In genomic region chr11:7572001-7572712, GRCh38 we compare ENCODE assay signal across 8 cellular contexts. TPM values are rescaled to one million over a fixed set of nuclear protein-coding genes. Genes with fewer than 3 reads are reported as not detected.
DNase-seq lines count a peak whose midpoint lies in the region; ATAC-seq, FAIRE-seq and TF ChIP-seq lines count a peak whose summit lies in the region.

No MANE protein-coding gene starts in this region.

- peaks cover 63% of the 10 kb centered on the region for H3K4me1 Mint-ChIP-seq in Calu3 (ENCODE audit: low read depth, unreplicated experiment)

- BruUV-seq in Calu3 (replicated peaks; lab: Mats Ljungman, UMichigan), result no TSS peak

- CTCF ChIA-PET in Calu3 (lab: Charles Lee), result interaction anchor here (0.8 to 2.6 kb wide), 14 partner anchors 12 to 101 kb away, joined by 3 to 61 read pairs (median 6); partner anchors contain the start of gene CYB5R2

- no peaks in the 10 kb centered on the region for H3K36me3 ChIP-seq in NT2/D1 (ENCODE audit: insufficient read depth, insufficient read length, low read length)
- H3K36me3 ChIP-seq in pancreas, result no peaks in the 10 kb centered on the region

- DNase-seq in Calu3, result no peak
- no peak for DNase-seq in NT2/D1 (ENCODE audit: low read depth, low spot score)
- no peak for DNase-seq in foreskin keratinocyte
- no peak for DNase-seq in pancreas
- DNase-seq in ACHN, result no peak
- no peak for DNase-seq in mesenteric fat pad (ENCODE audit: low spot score)
- no peak for DNase-seq in GM19240 (ENCODE audit: insufficient read length, low spot score)

- H3K27ac ChIP-seq in foreskin keratinocyte (no peak overlapping the region), pancreas (peak overlapping the region in 2 of 4 donors; percentile 46 to 60)

- peak overlapping the region; percentile 22 for H3K9ac ChIP-seq in NT2/D1 (ENCODE audit: insufficient read length, low read depth)

- H3K27ac Mint-ChIP-seq in Calu3 (ENCODE audit: unreplicated experiment), result peak overlapping the region; percentile 13

- peak; percentile 5 for ATAC-seq in foreskin keratinocyte
- ATAC-seq in pancreas, result peak; percentile 29 to 53 (median 40)
- no peak for ATAC-seq in HG03025 (IDR thresholded peaks at IDR 0.05; ENCODE audit: low FRiP score, unreplicated experiment)

- in situ Hi-C loops in ACHN (cut with HindIII; ENCODE audit: low pct_ligation_motif_present, low pct_unique_long_range_greater_than_20kb, low sequenced_read_pairs), result no loop called here

- H3K9me3 Mint-ChIP-seq in Calu3 (ENCODE audit: low read depth, unreplicated experiment), result no peaks in the 10 kb centered on the region

- intact Hi-C loops in Calu3 (cut with micrococcal nuclease; ENCODE audit: unreplicated experiment), result loop anchor here (1.0 to 2.0 kb wide), 2 partner anchors 39 to 93 kb away; no protein-coding TSS in a partner anchor
- intact Hi-C loops in pancreas (cut with DNase I), result loop anchor here in 1 of 3 donors (5.0 kb wide), 1 partner anchor 85 kb away; no protein-coding TSS in a partner anchor

- H3K27me3 ChIP-seq in NT2/D1 (ENCODE audit: insufficient read depth, insufficient read length) (no peaks in the 10 kb centered on the region), foreskin keratinocyte (no peaks in the 10 kb centered on the region), pancreas (no peaks in the 10 kb centered on the region)

- H3K4me1 ChIP-seq in NT2/D1 (ENCODE audit: insufficient read depth, insufficient read length) (peaks cover 23% of the 10 kb centered on the region), foreskin keratinocyte (peaks cover 10% of the 10 kb centered on the region), pancreas (peaks cover 9 to 21% (median 15%) of the 10 kb centered on the region in 3 donors)

- TF ChIP-seq CTCF in Calu3 (IDR thresholded peaks at IDR 0.05; ENCODE audit: unreplicated experiment) (peak; percentile 3), foreskin keratinocyte (conservative IDR thresholded peaks at IDR 0.05) (no peak), pancreas (IDR thresholded peaks at IDR 0.05) (no peak)

- peaks cover 4% of the 10 kb centered on the region for H3K36me3 Mint-ChIP-seq in Calu3 (ENCODE audit: insufficient read depth, unreplicated experiment)

- H3K9me3 ChIP-seq in NT2/D1 (ENCODE audit: insufficient read depth, low read length) (peaks cover 15% of the 10 kb centered on the region; the same call in 1 of the 2 replicates), pancreas (no peaks in the 10 kb centered on the region)

- 39 to 50% methylated on average over 4 of the region's 4 CpGs for WGBS in pancreas, 2 donors

- H3K4me3 ChIP-seq in NT2/D1 (ENCODE audit: insufficient read length, low read depth), result no peak overlapping the region
- H3K4me3 ChIP-seq in pancreas, result no peak overlapping the region

- H3K27me3 Mint-ChIP-seq in Calu3 (ENCODE audit: unreplicated experiment), result no peaks in the 10 kb centered on the region

- no peak for FAIRE-seq in pancreas (lab: Jason Lieb, UNC)

- H3K4me3 Mint-ChIP-seq in Calu3 (ENCODE audit: low read depth, unreplicated experiment), result no peak overlapping the region

RNA-seq across cellular contexts. Expression of gene PPFIBP2, which starts 58.4 kb away (rescaled TPM):
- total RNA-seq in Calu3 (2022) (28.5 and 51.8 TPM in 2 replicates), foreskin keratinocyte (2.1 and 4.3 TPM in 2 replicates), pancreas (10 to 100 TPM in 5 of 6 donors, 1 to 10 TPM in 1; 8.6 to 24.7 (median 11.4) TPM), mesenteric fat pad (37.5 TPM)
- polyA plus RNA-seq in foreskin keratinocyte (1.4 and 2.2 TPM in 2 replicates), pancreas (10 to 100 TPM in 1 of 2 donors, 1 to 10 TPM in 1; 8.0 to 12.6 TPM)
